ENCODE assay signal across 27 cellular contexts in genomic region chr15:55234800-55235104, GRCh38.
"Had no signal": no experiment of that assay in that cellular context is flagged by ENCODE, and none has a peak within 500 bp of the region (broad histone marks: within the 10 kb centered on the region; RNA-seq: fewer than 3 reads in every experiment).

No MANE protein-coding gene starts in this region.

- H3K9me3 Mint-ChIP-seq: activated naive CD4-positive, alpha-beta T cell treated with anti-CD3 and anti-CD28 coated beads for 36 hours had no signal

- H3K4me3 Mint-ChIP-seq: activated CD4-positive, alpha-beta T cell treated with anti-CD3 and anti-CD28 coated beads for 36 hours; activated CD4-positive, alpha-beta T cell treated with anti-CD3 and anti-CD28 coated beads, Interleukin-2, amount 10 ng/mL, durations not matched to agents 7 days and 5 days; activated CD8-positive, alpha-beta memory T cell treated with anti-CD3 and anti-CD28 coated beads, Interleukin-2, amount 10 ng/mL, durations not matched to agents 7 days and 5 days; activated naive CD4-positive, alpha-beta T cell treated with anti-CD3 and anti-CD28 coated beads for 36 hours had no signal

- H3K9me3 ChIP-seq: MG63 had no signal

- DNase-seq: activated CD4-positive, alpha-beta T cell treated with anti-CD3 and anti-CD28 coated beads for 36 hours; activated CD4-positive, alpha-beta T cell treated with anti-CD3 and anti-CD28 coated beads, Interleukin-2, amount 10 ng/mL, durations not matched to agents 7 days and 5 days; activated CD4-positive, alpha-beta T cell treated with anti-CD3 and anti-CD28 coated beads, Interleukin-2, amount 50 U/mL, for 48 hours; activated CD8-positive, alpha-beta memory T cell treated with anti-CD3 and anti-CD28 coated beads for 24 hours; activated CD8-positive, alpha-beta memory T cell treated with anti-CD3 and anti-CD28 coated beads, Interleukin-2, amount 10 ng/mL, durations not matched to agents 7 days and 5 days; activated CD8-positive, alpha-beta memory T cell treated with anti-CD3 and anti-CD28 coated beads, Interleukin-2, amount 50 U/mL, for 48 hours; activated gamma-delta T cell treated with Interleukin-2 at 50 U/mL for 16 hours; activated naive CD4-positive, alpha-beta T cell treated with anti-CD3 and anti-CD28 coated beads for 36 hours; amniotic stem cell; aorta; brain microvascular endothelial cell; central memory CD4-positive, alpha-beta T cell; Kasumi-1; KG1; MG63; NCI-H1092; NCI-H1436 treated with DMSO at 0.1 percent for 48 hours; NCI-H1694 treated with DMSO at 0.1 percent for 48 hours; NCI-H2029; NCI-H345; NCI-H524 treated with DMSO at 0.1 percent for 48 hours; SHP77; SJCRH30; T1000 had no signal

- H3K27ac ChIP-seq: brain microvascular endothelial cell, SJCRH30, SK-N-MC had no signal

- H3K27me3 ChIP-seq: brain microvascular endothelial cell, MG63, SJCRH30 had no signal

- H3K27ac Mint-ChIP-seq: activated CD4-positive, alpha-beta T cell treated with anti-CD3 and anti-CD28 coated beads, Interleukin-2, amount 10 ng/mL, durations not matched to agents 7 days and 5 days; activated CD8-positive, alpha-beta memory T cell treated with anti-CD3 and anti-CD28 coated beads, Interleukin-2, amount 10 ng/mL, durations not matched to agents 7 days and 5 days; activated naive CD4-positive, alpha-beta T cell treated with anti-CD3 and anti-CD28 coated beads, Interleukin-2, amount 50 U/mL, for 72 hours had no signal

- H3K27me3 Mint-ChIP-seq: activated CD4-positive, alpha-beta T cell treated with anti-CD3 and anti-CD28 coated beads for 36 hours; activated CD4-positive, alpha-beta T cell treated with anti-CD3 and anti-CD28 coated beads, Interleukin-2, amount 10 ng/mL, durations not matched to agents 7 days and 5 days; activated CD8-positive, alpha-beta memory T cell treated with anti-CD3 and anti-CD28 coated beads, Interleukin-2, amount 10 ng/mL, durations not matched to agents 7 days and 5 days had no signal

- H3K4me1 ChIP-seq: SJCRH30 had no signal

- H3K4me3 ChIP-seq: MG63, SJCRH30, SK-N-MC had no signal

- ATAC-seq: activated CD4-positive, alpha-beta T cell treated with anti-CD3 and anti-CD28 coated beads for 36 hours; activated CD8-positive, alpha-beta memory T cell treated with anti-CD3 and anti-CD28 coated beads, Interleukin-2, amount 10 ng/mL, durations not matched to agents 7 days and 5 days; activated naive CD4-positive, alpha-beta T cell treated with anti-CD3 and anti-CD28 coated beads, Interleukin-2, amount 50 U/mL, for 72 hours; Panc1 had no signal

- H3K36me3 ChIP-seq: brain microvascular endothelial cell, MG63, SJCRH30 had no signal
